Comparison of ENCODE assay signal across 1 cellular context in genomic region chr5:130897181-130897536, GRCh38.
TF ChIP-seq lines count a peak whose summit lies in the region.
"Not testable (repeated sequence)": the region's sequence is repeated elsewhere in the genome, so short reads cannot be mapped to it uniquely, and the experiment has no call there.

No MANE protein-coding gene starts in this region.

TF ChIP-seq in K562, 482 proteins besides CTCF, POLR2A, EP300 and RAD21:
- peak; percentile 86 for TF ChIP-seq PRDM10 (IDR thresholded peaks at IDR 0.05; ENCODE audit: partially characterized antibody)
- 0 out of 2 replicates have a peak, but pooled peaks have one; percentile 33 for TF ChIP-seq POLR2H (tag; IDR thresholded peaks at IDR 0.05; ENCODE audit: low read depth)
- peak; percentile 51; the same call in 1 of the 2 replicates for TF ChIP-seq ZBTB40 (IDR thresholded peaks at IDR 0.05)
- not testable (repeated sequence) for TF ChIP-seq ZBTB40 (CRISPR knock-in tag; IDR thresholded peaks at IDR 0.05)
- peak; percentile 65; the same call in 1 of the 2 replicates for TF ChIP-seq ZNF512 (tag; IDR thresholded peaks at IDR 0.05)
